15 cellular contexts compared by ENCODE assay signal in the genomic region with DNA sequence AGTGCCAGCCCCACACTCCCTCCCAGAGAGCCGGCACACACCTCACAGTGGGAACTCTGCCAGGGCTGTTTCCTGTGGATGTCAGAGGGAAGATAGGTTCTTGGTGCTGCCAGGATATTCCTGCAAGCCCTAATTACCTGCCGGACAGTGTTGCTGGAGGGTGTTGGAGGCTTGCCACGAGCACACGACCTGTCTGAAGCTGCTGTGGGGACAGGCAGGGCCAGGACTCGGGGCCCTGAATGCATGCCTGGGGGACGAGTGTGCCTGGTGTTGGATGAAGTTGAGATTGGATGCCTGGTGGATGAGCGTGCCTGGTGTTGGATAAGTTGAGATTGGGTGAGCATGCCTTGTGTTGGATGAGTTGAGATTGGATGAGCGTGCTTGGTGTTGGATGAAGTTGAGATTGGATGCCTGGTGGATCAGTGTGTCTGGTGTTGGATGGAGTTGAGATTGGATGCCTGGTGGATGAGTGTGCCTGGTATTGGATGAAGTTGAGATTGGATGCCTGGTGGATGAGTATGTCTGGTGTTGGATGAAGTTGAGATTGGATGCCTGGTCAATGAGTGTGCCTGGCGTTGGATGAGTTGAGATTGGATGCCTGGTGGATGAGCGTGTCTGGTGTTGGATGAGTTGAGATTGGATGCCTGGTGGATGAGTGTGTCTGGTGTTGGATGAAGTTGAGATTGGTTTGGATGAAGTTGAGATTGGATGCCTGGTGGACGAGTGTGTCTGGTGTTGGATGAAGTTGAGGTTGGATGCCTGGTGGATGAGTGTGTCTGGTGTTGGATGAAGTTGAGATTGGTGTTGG. TPM values are rescaled to one million over a fixed set of nuclear protein-coding genes. Genes with fewer than 3 reads are reported as not detected.
DNase-seq lines count a peak whose midpoint lies in the region; ATAC-seq and TF ChIP-seq lines count a peak whose summit lies in the region.
"Had no signal": no experiment of that assay in that cellular context is flagged by ENCODE, and none has a peak within 500 bp of the region (broad histone marks: within the 10 kb centered on the region; RNA-seq: fewer than 3 reads in every experiment).

No MANE protein-coding gene starts in this region.

- ATAC-seq in GM21786 (IDR thresholded peaks at IDR 0.05; ENCODE audit: unreplicated experiment) (no peak), GM18511 (IDR thresholded peaks at IDR 0.05; ENCODE audit: unreplicated experiment) (no peak)
- ATAC-seq: activated CD4-positive, alpha-beta T cell treated with anti-CD3 and anti-CD28 coated beads for 36 hours had no signal

- TF ChIP-seq CTCF in mammary epithelial cell (conservative IDR thresholded peaks at IDR 0.05 in 1 of 2, IDR thresholded peaks at IDR 0.05 in 1 of 2; ENCODE audit: extremely low read depth in 1 of 2, insufficient read depth in 1 of 2, low read depth in 1 of 2, low read length in 2 of 2): no peak

- in situ Hi-C loops in mammary epithelial cell (cut with MboI; ENCODE audit: low sequenced_read_pairs in 2 of 2): no loop called here

- 9% methylated on average over 9 of the region's 11 CpGs for WGBS in mammary epithelial cell (ENCODE audit: low coverage, missing lambda C conversion rate)

- no peaks in the 10 kb centered on the region for H4K20me1 ChIP-seq in mammary epithelial cell (ENCODE audit: insufficient read depth, low read length)

- CTCF ChIA-PET in mammary epithelial cell (lab: Charles Lee; ENCODE audit: low non-redundant PET): no interaction called here

- peaks cover 59% of the 10 kb centered on the region for H3K79me2 ChIP-seq in mammary epithelial cell (ENCODE audit: insufficient read depth, low read length)

- no TSS peak for BruUV-seq in mammary epithelial cell (replicated peaks; lab: Mats Ljungman, UMichigan)

- H3K27me3 ChIP-seq in MG63 (no peaks in the 10 kb centered on the region), mammary epithelial cell (ENCODE audit: insufficient read depth, low read length) (no peaks in the 10 kb centered on the region)
- H3K27me3 ChIP-seq: thyroid gland had no signal

- peak overlapping the region; percentile 46 for H3K27ac ChIP-seq in mammary epithelial cell (ENCODE audit: insufficient read depth, low read depth, low read length)
- H3K27ac ChIP-seq: thyroid gland had no signal

- H3K36me3 ChIP-seq in MG63 (peaks cover 19% of the 10 kb centered on the region), mammary epithelial cell (ENCODE audit: insufficient read depth, low read length) (peaks cover 16% of the 10 kb centered on the region)

- H3K4me1 ChIP-seq in mammary epithelial cell (ENCODE audit: insufficient read depth, low read length): peaks cover 45% of the 10 kb centered on the region
- H3K4me1 ChIP-seq: thyroid gland had no signal

- H3K9ac ChIP-seq in mammary epithelial cell (ENCODE audit: insufficient read depth, low read length): no peak overlapping the region

- H3K9me3 ChIP-seq in MG63 (peaks cover 3% of the 10 kb centered on the region; the same call in 1 of the 2 replicates), mammary epithelial cell (replicated peaks; ENCODE audit: insufficient read depth, low read length) (peaks cover 8% of the 10 kb centered on the region)
- H3K9me3 ChIP-seq: thyroid gland had no signal

- dilution Hi-C loops in mammary epithelial cell (cut with HindIII; ENCODE audit: low sequenced_read_pairs): loop anchor here (10.0 kb wide), 1 partner anchor 289 kb away; no protein-coding TSS in a partner anchor

- intact Hi-C loops in mammary epithelial cell (cut with micrococcal nuclease): loop anchor here (1.0 kb wide), 3 partner anchors 15 to 34 kb away; partner anchors contain the start of gene UVSSA

- no peak overlapping the region for H2AFZ ChIP-seq in mammary epithelial cell (ENCODE audit: low read depth, low read length)

- no peak overlapping the region for H3K4me3 ChIP-seq in MG63
- no peak overlapping the region for H3K4me3 ChIP-seq in mammary epithelial cell (replicated peaks in 1 of 3; ENCODE audit: insufficient read depth in 1 of 3, low read depth in 2 of 3, low read length in 3 of 3)
- H3K4me3 ChIP-seq: thyroid gland had no signal

- DNase-seq in D341Med (ENCODE audit: low spot score): peak; percentile 20
- peak; percentile 49 for DNase-seq in MG63
- peak; percentile 98 for DNase-seq in mammary epithelial cell
- DNase-seq in myocyte (ENCODE audit: low read depth): peak; percentile 87
- DNase-seq in NCI-H1417 treated with DMSO at 0.1 percent for 48 hours (lab: John Stamatoyannopoulos, UW): no peak
- DNase-seq in SK-N-DZ (ENCODE audit: low spot score): no peak
- DNase-seq: activated CD4-positive, alpha-beta T cell treated with anti-CD3 and anti-CD28 coated beads for 36 hours; activated naive CD4-positive, alpha-beta T cell treated with anti-CD3 and anti-CD28 coated beads, Interleukin-2, amount 10 ng/mL, durations not matched to agents 7 days and 5 days; endodermal cell; H7; NCI-H146; RPMI8226; thyroid gland had no signal

- peak overlapping the region; percentile 39 for H3K4me2 ChIP-seq in mammary epithelial cell (ENCODE audit: insufficient read depth, low read depth, low read length)

RNA-seq across cellular contexts. Expression of gene UVSSA, which starts 23.2 kb away (rescaled TPM):
- total RNA-seq in MG63 (2014; rRNA removed; shearing (Covaris generic); ENCODE audit: low replicate concordance): 1.2 and 5.3 TPM in 2 replicates
- 10 to 100 TPM; 11.8 to 33.2 TPM for total RNA-seq in mammary epithelial cell
- 6.2 TPM for polyA plus RNA-seq in mammary epithelial cell
- 5.6 TPM for polyA minus RNA-seq in mammary epithelial cell
- 7.6 and 7.9 TPM in 2 replicates for total RNA-seq in myocyte
- 11.6 TPM for polyA plus RNA-seq in myocyte (2012)
- polyA plus RNA-seq in SK-N-DZ (2014; cell fraction: cytosol; rRNA removed): 2.6 and 3.3 TPM in 2 replicates
- 30.7 and 37.5 TPM in 2 replicates for polyA plus RNA-seq in SK-N-DZ (2014; cell fraction: nucleus; rRNA removed)

RNA-seq across cellular contexts. Expression of gene MAEA, which starts 34.1 kb away (rescaled TPM):
- 29.3 and 30.2 TPM in 2 replicates for total RNA-seq in MG63 (2014; rRNA removed; shearing (Covaris generic); ENCODE audit: low replicate concordance)
- 100 to 1,000 TPM in 1 of 2 donors, 10 to 100 TPM in 1; 80.4 to 109 TPM for total RNA-seq in mammary epithelial cell
- polyA plus RNA-seq in mammary epithelial cell: 120 TPM
- polyA minus RNA-seq in mammary epithelial cell: 86.1 TPM
- 42.9 and 47.8 TPM in 2 replicates for total RNA-seq in myocyte
- polyA plus RNA-seq in myocyte (2012): 54.0 TPM
- polyA plus RNA-seq in SK-N-DZ (2014; cell fraction: cytosol; rRNA removed): 91.7 and 92.2 TPM in 2 replicates
- 101 and 110 TPM in 2 replicates for polyA plus RNA-seq in SK-N-DZ (2014; cell fraction: nucleus; rRNA removed)

Comparison
In these comparisons a context has a peak if more than half of its experiments do, and no peak if none do; other contexts are left out.
1. DNase-seq: peak in D341Med (single experiment), MG63 (single experiment), mammary epithelial cell (single experiment) and myocyte (single experiment); none in NCI-H1417 treated with DMSO at 0.1 percent for 48 hours (single experiment) and SK-N-DZ (single experiment).